In genomic region chr5:119031047-119031886, GRCh38 we compare ENCODE assay signal across 9 cellular contexts. TPM values are rescaled to one million over a fixed set of nuclear protein-coding genes. Genes with fewer than 3 reads are reported as not detected.
DNase-seq lines count a peak whose midpoint lies in the region; ATAC-seq lines count a peak whose summit lies in the region.
"Had no signal": no experiment of that assay in that cellular context is flagged by ENCODE, and none has a peak within 500 bp of the region (broad histone marks: within the 10 kb centered on the region; RNA-seq: fewer than 3 reads in every experiment).

No MANE protein-coding gene starts in this region.

- H3K27ac Mint-ChIP-seq in effector memory CD8-positive, alpha-beta T cell = peak overlapping the region; percentile 29 to 87

- no peaks in the 10 kb centered on the region for H3K36me3 Mint-ChIP-seq in effector memory CD8-positive, alpha-beta T cell (ENCODE audit: insufficient read depth)

- ATAC-seq in GM18511 (IDR thresholded peaks at IDR 0.05; ENCODE audit: unreplicated experiment) (peak; percentile 80), GM21528 (IDR thresholded peaks at IDR 0.05; ENCODE audit: low FRiP score, unreplicated experiment) (peak; percentile 93), HG03432 (IDR thresholded peaks at IDR 0.05; ENCODE audit: unreplicated experiment) (peak; percentile 84)
- no peak for ATAC-seq in effector memory CD8-positive, alpha-beta T cell (replicated peaks)

- no peaks in the 10 kb centered on the region for H3K9me3 Mint-ChIP-seq in effector memory CD8-positive, alpha-beta T cell

- H3K4me1 Mint-ChIP-seq in effector memory CD8-positive, alpha-beta T cell (ENCODE audit: low read depth in 2 of 2) = peaks cover 8 to 15% of the 10 kb centered on the region in 2 donors

- no peaks in the 10 kb centered on the region for H3K27me3 Mint-ChIP-seq in effector memory CD8-positive, alpha-beta T cell

- peak overlapping the region in 1 of 2 donors; percentile 34 for H3K4me3 Mint-ChIP-seq in effector memory CD8-positive, alpha-beta T cell

- DNase-seq in effector memory CD8-positive, alpha-beta T cell = no peak
- DNase-seq in amygdala (lab: John Stamatoyannopoulos, UW) (no peak), NCI-H345 (lab: John Stamatoyannopoulos, UW) (no peak), H4 (ENCODE audit: low spot score) (no peak), KG1 (lab: John Stamatoyannopoulos, UW) (no peak)
- DNase-seq: activated gamma-delta T cell had no signal

RNA-seq across cellular contexts. Expression of gene DMXL1, which starts 39.6 kb away (rescaled TPM):
- total RNA-seq in H4 (2014; rRNA removed; shearing (Covaris generic)) = 11.1 and 15.7 TPM in 2 replicates

RNA-seq across cellular contexts. Expression of gene DTWD2, which starts 42.9 kb away (rescaled TPM):
- total RNA-seq in H4 (2014; rRNA removed; shearing (Covaris generic)) = 7.7 and 8.7 TPM in 2 replicates
